Comparison of ENCODE assay signal across 5 cellular contexts in the genomic region with DNA sequence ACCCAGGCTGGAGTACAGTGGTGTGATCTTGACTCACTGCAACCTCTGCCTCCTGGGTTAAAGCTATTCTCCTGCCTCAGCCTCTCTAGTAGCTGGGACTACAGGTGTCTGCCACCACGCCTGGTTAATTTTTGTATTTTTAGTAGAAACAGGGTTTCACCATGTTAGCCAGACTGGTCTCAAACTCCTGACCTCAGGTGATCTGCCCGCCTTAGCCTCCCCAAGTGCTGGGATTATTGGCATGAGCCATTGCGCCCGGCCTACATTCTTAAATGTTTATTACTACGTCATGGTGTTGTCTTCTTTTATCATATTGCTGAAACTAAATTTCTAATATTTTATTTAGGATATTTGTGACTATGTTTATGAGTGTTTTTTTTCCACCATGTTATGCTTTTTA. TPM values are rescaled to one million over a fixed set of nuclear protein-coding genes. Genes with fewer than 3 reads are reported as not detected.
"Had no signal": no experiment of that assay in that cellular context is flagged by ENCODE, and none has a peak within 500 bp of the region (broad histone marks: within the 10 kb centered on the region; RNA-seq: fewer than 3 reads in every experiment).

No MANE protein-coding gene starts in this region.

RNA-seq across cellular contexts. Expression of gene PRF1, which starts 21.4 kb away (rescaled TPM):
- total RNA-seq: occipital lobe, osteoblast, pulmonary artery endothelial cell, smooth muscle cell had no signal
- polyA plus RNA-seq: neural cell, smooth muscle cell had no signal
